ENCODE assay signal across 37 cellular contexts in the genomic region with DNA sequence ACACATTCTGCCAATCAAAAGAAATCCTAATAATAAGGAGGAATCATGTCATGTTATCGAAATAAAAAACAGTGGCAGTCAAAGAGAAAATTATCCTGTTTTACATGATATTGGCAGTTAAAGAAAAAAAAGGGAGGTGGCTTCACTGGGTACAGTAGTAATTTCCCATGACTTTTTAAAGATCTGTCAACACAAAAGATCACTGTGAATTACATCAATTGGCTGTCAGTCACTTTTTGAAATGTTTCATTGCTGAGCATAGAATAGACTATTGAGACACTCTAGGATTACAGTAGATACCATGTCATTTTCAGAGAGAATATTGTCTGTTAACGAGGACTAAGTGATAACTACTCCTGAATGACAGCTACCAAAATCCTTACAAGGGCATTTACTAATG.
"Had no signal": no experiment of that assay in that cellular context is flagged by ENCODE, and none has a peak within 500 bp of the region (broad histone marks: within the 10 kb centered on the region; RNA-seq: fewer than 3 reads in every experiment).

No MANE protein-coding gene starts in this region.

- H3K4me3 Mint-ChIP-seq: activated naive CD4-positive, alpha-beta T cell treated with anti-CD3 and anti-CD28 coated beads for 36 hours; activated naive CD4-positive, alpha-beta T cell treated with anti-CD3 and anti-CD28 coated beads, Interleukin-2, amount 10 ng/mL, durations not matched to agents 7 days and 5 days; activated naive CD4-positive, alpha-beta T cell treated with anti-CD3 and anti-CD28 coated beads, Interleukin-2, amount 50 U/mL, for 24 hours; activated naive CD8-positive, alpha-beta T cell; activated naive CD8-positive, alpha-beta T cell treated with anti-CD3 and anti-CD28 coated beads for 36 hours; activated naive CD8-positive, alpha-beta T cell treated with anti-CD3 and anti-CD28 coated beads, Interleukin-2, amount 10 ng/mL, durations not matched to agents 7 days and 5 days; activated naive CD8-positive, alpha-beta T cell treated with anti-CD3 and anti-CD28 coated beads, Interleukin-2, amount 50 U/mL, for 24 hours; activated T-cell treated with anti-CD3 and anti-CD28 coated beads, Interleukin-2, amount 50 U/mL, for 24 hours; activated T-cell treated with anti-CD3 and anti-CD28 coated beads, Interleukin-2, amount 50 U/mL, for 4 hours; activated T-cell treated with anti-CD3 and anti-CD28 coated beads, Interleukin-2, amount 50 U/mL, for 72 hours; activated T-helper 1 cell treated with anti-CD3 and anti-CD28 coated beads, Interleukin-12 subunit alpha, Interleukin-12 subunit beta, Interleukin-2, Interleukin-4 antibody, amounts not matched to agents 30 ng/mL and 10 ng/mL and 1 ng/mL, durations not matched to agents 14 hours and 24 hours and 36 hours; activated T-helper 17 cell treated with anti-CD3 and anti-CD28 coated beads, Interleukin-2, amount 50 U/mL, for 72 hours; brain; central memory CD8-positive, alpha-beta T cell had no signal

- H3K27me3 Mint-ChIP-seq: activated naive CD4-positive, alpha-beta T cell treated with anti-CD3 and anti-CD28 coated beads, Interleukin-2, amount 10 ng/mL, durations not matched to agents 7 days and 5 days; activated naive CD4-positive, alpha-beta T cell treated with anti-CD3 and anti-CD28 coated beads, Interleukin-2, amount 50 U/mL, for 24 hours; activated naive CD8-positive, alpha-beta T cell; activated naive CD8-positive, alpha-beta T cell treated with anti-CD3 and anti-CD28 coated beads for 36 hours; activated naive CD8-positive, alpha-beta T cell treated with anti-CD3 and anti-CD28 coated beads, Interleukin-2, amount 10 ng/mL, durations not matched to agents 7 days and 5 days; activated naive CD8-positive, alpha-beta T cell treated with anti-CD3 and anti-CD28 coated beads, Interleukin-2, amount 50 U/mL, for 24 hours; activated T-cell treated with anti-CD3 and anti-CD28 coated beads, Interleukin-2, amount 50 U/mL, for 24 hours; activated T-helper 17 cell treated with anti-CD3 and anti-CD28 coated beads, Interleukin-2, amount 50 U/mL, for 72 hours; brain; central memory CD8-positive, alpha-beta T cell had no signal

- ATAC-seq: activated naive CD4-positive, alpha-beta T cell treated with anti-CD3 and anti-CD28 coated beads, Interleukin-2, amount 50 U/mL, for 72 hours; activated naive CD8-positive, alpha-beta T cell treated with anti-CD3 and anti-CD28 coated beads, Interleukin-2, amount 50 U/mL, for 24 hours; activated T-cell treated with anti-CD3 and anti-CD28 coated beads, Interleukin-2, amount 50 U/mL, for 4 hours; activated T-cell treated with anti-CD3 and anti-CD28 coated beads, Interleukin-2, amount 50 U/mL, for 72 hours; activated T-helper 17 cell treated with anti-CD3 and anti-CD28 coated beads, Interleukin-2, amount 50 U/mL, for 72 hours; body of pancreas had no signal

- DNase-seq: activated effector memory CD4-positive, alpha-beta T cell treated with anti-CD3 and anti-CD28 coated beads, Interleukin-2, amount 50 U/mL, for 16 hours; activated effector memory CD4-positive, alpha-beta T cell treated with Interleukin-2 at 50 U/mL for 16 hours; activated gamma-delta T cell; activated gamma-delta T cell treated with Interleukin-2 at 50 U/mL for 16 hours; activated naive CD4-positive, alpha-beta T cell; activated naive CD4-positive, alpha-beta T cell treated with anti-CD3 and anti-CD28 coated beads for 36 hours; activated naive CD4-positive, alpha-beta T cell treated with anti-CD3 and anti-CD28 coated beads, Interleukin-2, amount 10 ng/mL, durations not matched to agents 7 days and 5 days; activated naive CD4-positive, alpha-beta T cell treated with anti-CD3 and anti-CD28 coated beads, Interleukin-2, amount 50 U/mL, for 16 hours; activated naive CD4-positive, alpha-beta T cell treated with Interleukin-2 at 50 U/mL for 16 hours; activated naive CD8-positive, alpha-beta T cell treated with anti-CD3 and anti-CD28 coated beads for 36 hours; activated naive CD8-positive, alpha-beta T cell treated with anti-CD3 and anti-CD28 coated beads, Interleukin-2, amount 10 ng/mL, durations not matched to agents 7 days and 5 days; activated naive CD8-positive, alpha-beta T cell treated with anti-CD3 and anti-CD28 coated beads, Interleukin-2, amount 50 U/mL, for 24 hours; activated T-cell treated with anti-CD3 and anti-CD28 coated beads, Interleukin-2, amount 50 U/mL, for 24 hours; activated T-cell treated with anti-CD3 and anti-CD28 coated beads, Interleukin-2, amount 50 U/mL, for 4 hours; activated T-cell treated with anti-CD3 and anti-CD28 coated beads, Interleukin-2, amount 50 U/mL, for 48 hours; activated T-cell treated with anti-CD3 and anti-CD28 coated beads, Interleukin-2, amount 50 U/mL, for 72 hours; adrenal gland; amniotic stem cell; amygdala; anterior cingulate cortex; aorta; body of pancreas; brain microvascular endothelial cell; caudate nucleus; central memory CD4-positive, alpha-beta T cell; cerebellar nuclear complex had no signal

- H3K4me1 Mint-ChIP-seq: activated naive CD4-positive, alpha-beta T cell treated with anti-CD3 and anti-CD28 coated beads, Interleukin-2, amount 10 ng/mL, durations not matched to agents 7 days and 5 days; activated naive CD4-positive, alpha-beta T cell treated with anti-CD3 and anti-CD28 coated beads, Interleukin-2, amount 50 U/mL, for 24 hours; activated naive CD8-positive, alpha-beta T cell treated with anti-CD3 and anti-CD28 coated beads for 36 hours; activated naive CD8-positive, alpha-beta T cell treated with anti-CD3 and anti-CD28 coated beads, Interleukin-2, amount 10 ng/mL, durations not matched to agents 7 days and 5 days; activated naive CD8-positive, alpha-beta T cell treated with anti-CD3 and anti-CD28 coated beads, Interleukin-2, amount 50 U/mL, for 24 hours; activated T-helper 17 cell treated with anti-CD3 and anti-CD28 coated beads, Interleukin-2, amount 50 U/mL, for 72 hours; central memory CD8-positive, alpha-beta T cell had no signal

- H3K4me1 ChIP-seq: adrenal gland, ascending aorta, body of pancreas, breast epithelium had no signal

- H3K27ac Mint-ChIP-seq: activated naive CD4-positive, alpha-beta T cell treated with anti-CD3 and anti-CD28 coated beads for 36 hours; activated naive CD4-positive, alpha-beta T cell treated with anti-CD3 and anti-CD28 coated beads, Interleukin-2, amount 10 ng/mL, durations not matched to agents 7 days and 5 days; activated naive CD4-positive, alpha-beta T cell treated with anti-CD3 and anti-CD28 coated beads, Interleukin-2, amount 50 U/mL, for 24 hours; activated naive CD4-positive, alpha-beta T cell treated with anti-CD3 and anti-CD28 coated beads, Interleukin-2, amount 50 U/mL, for 72 hours; activated naive CD8-positive, alpha-beta T cell; activated naive CD8-positive, alpha-beta T cell treated with anti-CD3 and anti-CD28 coated beads for 36 hours; activated naive CD8-positive, alpha-beta T cell treated with anti-CD3 and anti-CD28 coated beads, Interleukin-2, amount 10 ng/mL, durations not matched to agents 7 days and 5 days; activated naive CD8-positive, alpha-beta T cell treated with anti-CD3 and anti-CD28 coated beads, Interleukin-2, amount 50 U/mL, for 24 hours; activated T-cell treated with anti-CD3 and anti-CD28 coated beads, Interleukin-2, amount 50 U/mL, for 24 hours; activated T-cell treated with anti-CD3 and anti-CD28 coated beads, Interleukin-2, amount 50 U/mL, for 72 hours; activated T-helper 1 cell treated with anti-CD3 and anti-CD28 coated beads, Interleukin-12 subunit alpha, Interleukin-12 subunit beta, Interleukin-2, Interleukin-4 antibody, amounts not matched to agents 30 ng/mL and 10 ng/mL and 1 ng/mL, durations not matched to agents 14 hours and 24 hours and 36 hours; activated T-helper 17 cell treated with anti-CD3 and anti-CD28 coated beads, Interleukin-2, amount 50 U/mL, for 72 hours; activated T-helper 2 cell treated with anti-CD3 and anti-CD28 coated beads, Interferon-gamma antibody, Interleukin-2, Interleukin-4, amounts not matched to agents 10 μg/mL and 5 μg/mL and 100 μg/mL, durations not matched to agents 14 hours and 24 hours and 36 hours; brain had no signal

- H3K27me3 ChIP-seq: adrenal gland, ascending aorta, body of pancreas, brain microvascular endothelial cell, breast epithelium, cardiac muscle cell had no signal

- H3K27ac ChIP-seq: adrenal gland, ascending aorta, body of pancreas, brain microvascular endothelial cell, breast epithelium, cardiac muscle cell had no signal

- H3K9me3 Mint-ChIP-seq: central memory CD8-positive, alpha-beta T cell had no signal

- H3K9me3 ChIP-seq: adrenal gland, ascending aorta, body of pancreas had no signal

- H3K36me3 ChIP-seq: adrenal gland, brain microvascular endothelial cell, breast epithelium, cardiac muscle cell had no signal

- H3K4me3 ChIP-seq: adrenal gland, ascending aorta, body of pancreas, breast epithelium, cardiac muscle cell had no signal
